1 cellular context compared by ENCODE assay signal in genomic region chr7:1555046-1555812, GRCh38.
TF ChIP-seq lines count a peak whose summit lies in the region.

No MANE protein-coding gene starts in this region.

TF ChIP-seq in HepG2, 621 proteins besides CTCF, POLR2A, EP300 and RAD21 (continued from another document and continues in another):
- TF ChIP-seq LRRFIP1 (CRISPR knock-in tag; conservative IDR thresholded peaks at IDR 0.05), result no peak
- TF ChIP-seq BHLHE40 (IDR thresholded peaks at IDR 0.05; ENCODE audit: low read length), result 0 out of 2 replicates have a peak, but pooled peaks have one; percentile 26
- TF ChIP-seq HCFC1 (IDR thresholded peaks at IDR 0.05; ENCODE audit: low read depth, low read length), result no peak
- TF ChIP-seq FLYWCH1 (CRISPR knock-in tag; IDR thresholded peaks at IDR 0.05), result no peak
- no peak for TF ChIP-seq MTF1 (CRISPR knock-in tag; IDR thresholded peaks at IDR 0.05)
- peak; percentile 66 for TF ChIP-seq ELF1 (CRISPR knock-in tag; IDR thresholded peaks at IDR 0.05)
- no peak for TF ChIP-seq ZNF205 (CRISPR knock-in tag; IDR thresholded peaks at IDR 0.05)
- TF ChIP-seq GABPA (IDR thresholded peaks at IDR 0.05; ENCODE audit: low read depth, low read length), result no peak
- peak; percentile 66; the same call in 1 of the 2 replicates for TF ChIP-seq GABPA (CRISPR knock-in tag; IDR thresholded peaks at IDR 0.05; ENCODE audit: low read depth)
- TF ChIP-seq ZNF253 (CRISPR knock-in tag; IDR thresholded peaks at IDR 0.05; ENCODE audit: borderline replicate concordance), result no peak
- peak; percentile 0; the same call in 1 of the 2 replicates for TF ChIP-seq ZNF337 (CRISPR knock-in tag; IDR thresholded peaks at IDR 0.05; ENCODE audit: borderline replicate concordance, low read depth)
- TF ChIP-seq JUND (CRISPR knock-in tag; IDR thresholded peaks at IDR 0.05), result peak; percentile 77
- TF ChIP-seq ZNF777 (CRISPR knock-in tag; IDR thresholded peaks at IDR 0.05), result no peak
- no peak for TF ChIP-seq ZBTB20 (CRISPR knock-in tag; IDR thresholded peaks at IDR 0.05; ENCODE audit: borderline replicate concordance, low read depth)
- no peak for TF ChIP-seq SMARCE1 (IDR thresholded peaks at IDR 0.05; ENCODE audit: borderline replicate concordance)
- TF ChIP-seq ZNF766 (CRISPR knock-in tag; IDR thresholded peaks at IDR 0.05; ENCODE audit: borderline replicate concordance), result no peak
- TF ChIP-seq NCOA2 (CRISPR knock-in tag; IDR thresholded peaks at IDR 0.05), result no peak
- TF ChIP-seq ZNF292 (CRISPR knock-in tag; IDR thresholded peaks at IDR 0.05; ENCODE audit: borderline replicate concordance, low read depth), result 0 out of 2 replicates have a peak, but pooled peaks have one; percentile 10
- TF ChIP-seq JUN (CRISPR knock-in tag; IDR thresholded peaks at IDR 0.05), result peak; percentile 68; the same call in 1 of the 2 replicates
- TF ChIP-seq PREB (CRISPR knock-in tag; IDR thresholded peaks at IDR 0.05), result no peak
- TF ChIP-seq AHDC1 (CRISPR knock-in tag; IDR thresholded peaks at IDR 0.05; ENCODE audit: borderline replicate concordance), result no peak
- 0 out of 2 replicates have a peak, but pooled peaks have one; percentile 20 for TF ChIP-seq ZNF780A (CRISPR knock-in tag; IDR thresholded peaks at IDR 0.05)
- no peak; the same call in 1 of the 2 replicates for TF ChIP-seq ZNF274 (CRISPR knock-in tag; IDR thresholded peaks at IDR 0.05)
- no peak; the same call in none of the 2 replicates for TF ChIP-seq RBFOX2 (IDR thresholded peaks at IDR 0.05; ENCODE audit: low read depth, low read length)
- no peak for TF ChIP-seq SP1 (IDR thresholded peaks at IDR 0.05)
- peak; percentile 10; the same call in 1 of the 2 replicates for TF ChIP-seq SP1 (CRISPR knock-in tag; IDR thresholded peaks at IDR 0.05)
- no peak for TF ChIP-seq ZBTB33 (CRISPR knock-in tag; IDR thresholded peaks at IDR 0.05)
- TF ChIP-seq KDM5A (IDR thresholded peaks at IDR 0.05; ENCODE audit: borderline replicate concordance, low read length), result no peak; the same call in 1 of the 2 replicates
- TF ChIP-seq PAF1 (CRISPR knock-in tag; IDR thresholded peaks at IDR 0.05), result no peak
- no peak for TF ChIP-seq ZBTB25 (CRISPR knock-in tag; IDR thresholded peaks at IDR 0.05)
- peak; percentile 86; the same call in 1 of the 2 replicates for TF ChIP-seq SIN3A (IDR thresholded peaks at IDR 0.05; ENCODE audit: borderline replicate concordance, low read depth, low read length)
- TF ChIP-seq ZNF264 (CRISPR knock-in tag; IDR thresholded peaks at IDR 0.05), result no peak
- TF ChIP-seq RORA (CRISPR knock-in tag; IDR thresholded peaks at IDR 0.05), result no peak
- TF ChIP-seq ZNF773 (CRISPR knock-in tag; IDR thresholded peaks at IDR 0.05; ENCODE audit: borderline replicate concordance), result no peak
- no peak for TF ChIP-seq MBD4 (IDR thresholded peaks at IDR 0.05; ENCODE audit: borderline replicate concordance, low read length)
- TF ChIP-seq NFATC3 (CRISPR knock-in tag; IDR thresholded peaks at IDR 0.05), result no peak
- TF ChIP-seq PRDM10 (CRISPR knock-in tag; IDR thresholded peaks at IDR 0.05; ENCODE audit: low read depth), result no peak; the same call in 1 of the 2 replicates
- TF ChIP-seq ZFP36 (IDR thresholded peaks at IDR 0.05; ENCODE audit: borderline replicate concordance, low read depth, low read length, partially characterized antibody), result no peak
- TF ChIP-seq HOMEZ (CRISPR knock-in tag; IDR thresholded peaks at IDR 0.05; ENCODE audit: low read depth), result peak; percentile 62; the same call in 1 of the 2 replicates
- TF ChIP-seq ZSCAN5A (CRISPR knock-in tag; IDR thresholded peaks at IDR 0.05; ENCODE audit: borderline replicate concordance), result no peak
- TF ChIP-seq ZFYVE20 (CRISPR knock-in tag; IDR thresholded peaks at IDR 0.05; ENCODE audit: borderline replicate concordance, low read depth), result no peak
